In genomic region chr12:88944403-88944802, GRCh38 we compare ENCODE assay signal across 12 cellular contexts.
A peak's percentile ranks its signal among the peaks of the same experiment; 100 is the strongest.
DNase-seq lines count a peak whose midpoint lies in the region; ATAC-seq and TF ChIP-seq lines count a peak whose summit lies in the region.
"Had no signal": no experiment of that assay in that cellular context is flagged by ENCODE, and none has a peak within 500 bp of the region (broad histone marks: within the 10 kb centered on the region; RNA-seq: fewer than 3 reads in every experiment).

No MANE protein-coding gene starts in this region.

- no peaks in the 10 kb centered on the region for H3K79me2 ChIP-seq in SK-N-SH (ENCODE audit: insufficient read depth)

- CTCF ChIA-PET in Caco-2 (lab: Charles Lee) = no interaction called here
- CTCF ChIA-PET in SK-N-SH (lab: Yijun Ruan, JAX) = no interaction called here

- POLR2A ChIA-PET in Caco-2 (lab: Charles Lee) = no interaction called here
- POLR2A ChIA-PET in SK-N-SH (lab: Yijun Ruan, JAX) = no interaction called here

- H3K27me3 ChIP-seq in Caco-2 (replicated peaks; ENCODE audit: control insufficient read depth, insufficient read depth, low read length) (no peaks in the 10 kb centered on the region), SK-N-SH (ENCODE audit: insufficient read depth) (no peaks in the 10 kb centered on the region)

- H3K4me1 Mint-ChIP-seq in Caco-2 (ENCODE audit: low read depth, unreplicated experiment) = peaks cover 56% of the 10 kb centered on the region

- peaks cover 6% of the 10 kb centered on the region for H3K36me3 Mint-ChIP-seq in Caco-2 (ENCODE audit: insufficient read depth, unreplicated experiment)

- H3K27ac ChIP-seq in SK-N-SH (ENCODE audit: low read depth in 2 of 2, low read length in 1 of 2) = no peak overlapping the region

- H3K27me3 Mint-ChIP-seq in Caco-2 (ENCODE audit: insufficient read depth, unreplicated experiment) = no peaks in the 10 kb centered on the region
- H3K27me3 Mint-ChIP-seq: dendritic cell treated with granulocyte-macrophage colony-stimulating factor and Interleukin-4, amounts not matched to agents 40 ng/mL and 50 ng/mL, for 4 days had no signal

- H4K20me1 ChIP-seq in SK-N-SH (ENCODE audit: insufficient read depth) = no peaks in the 10 kb centered on the region

- no peaks in the 10 kb centered on the region for H3K9me2 ChIP-seq in SK-N-SH

- peak overlapping the region; percentile 20 for H3K4me3 Mint-ChIP-seq in Caco-2 (ENCODE audit: unreplicated experiment)
- H3K4me3 Mint-ChIP-seq: CD4-positive, alpha-beta T cell; dendritic cell treated with granulocyte-macrophage colony-stimulating factor and Interleukin-4, amounts not matched to agents 40 ng/mL and 50 ng/mL, for 4 days had no signal

- H3K4me1 ChIP-seq in Caco-2 = peaks cover 42% of the 10 kb centered on the region
- H3K4me1 ChIP-seq in SK-N-SH (ENCODE audit: control insufficient read depth in 1 of 2, insufficient read depth in 2 of 2, low read depth in 1 of 2, low read length in 1 of 2) = peaks cover 3 to 5% of the 10 kb centered on the region in 2 experiments; a peak in 2 of 4 replicates

- peaks cover 5% of the 10 kb centered on the region for H3K9me3 ChIP-seq in Caco-2
- no peaks in the 10 kb centered on the region for H3K9me3 ChIP-seq in SK-N-SH

- TF ChIP-seq RAD21 in SK-N-SH (IDR thresholded peaks at IDR 0.05; ENCODE audit: low read length) = no peak

- no peak overlapping the region for H2AFZ ChIP-seq in SK-N-SH (ENCODE audit: low read depth)

- no peak overlapping the region for H3K4me2 ChIP-seq in SK-N-SH

- no peak overlapping the region for H3K4me3 ChIP-seq in Caco-2 (ENCODE audit: low read depth, low read length)
- no peak overlapping the region for H3K4me3 ChIP-seq in SK-N-SH (ENCODE audit: low read depth in 2 of 2, low read length in 1 of 2)

- no peak overlapping the region for H3K9ac ChIP-seq in SK-N-SH

- peak; percentile 64 for ATAC-seq in HG03432 (IDR thresholded peaks at IDR 0.05; ENCODE audit: unreplicated experiment)
- no peak for ATAC-seq in GM18867 (IDR thresholded peaks at IDR 0.05; ENCODE audit: unreplicated experiment)
- no peak for ATAC-seq in HG02970 (IDR thresholded peaks at IDR 0.05; ENCODE audit: low FRiP score, unreplicated experiment)

- peak overlapping the region; percentile 79 for H3K27ac Mint-ChIP-seq in Caco-2 (ENCODE audit: unreplicated experiment)
- H3K27ac Mint-ChIP-seq: CD4-positive, alpha-beta T cell; dendritic cell treated with granulocyte-macrophage colony-stimulating factor and Interleukin-4, amounts not matched to agents 40 ng/mL and 50 ng/mL, for 4 days had no signal

- TF ChIP-seq EP300 in SK-N-SH (IDR thresholded peaks at IDR 0.05; ENCODE audit: borderline replicate concordance in 1 of 2, low read depth in 1 of 2, low read length in 1 of 2) = no peak; a peak in 1 of 4 replicates

- no peaks in the 10 kb centered on the region for H3F3A ChIP-seq in SK-N-SH (replicated peaks; ENCODE audit: insufficient read depth)

- DNase-seq in Caco-2 = no peak
- DNase-seq in SK-N-SH = no peak
- peak; percentile 34 for DNase-seq in glomerular visceral epithelial cell (ENCODE audit: extremely low spot score)
- no peak for DNase-seq in activated naive CD4-positive, alpha-beta T cell treated with Interleukin-2 at 50 U/mL for 16 hours
- no peak for DNase-seq in mesenteric fat pad (ENCODE audit: low spot score)
- DNase-seq: activated CD4-positive, alpha-beta T cell treated with anti-CD3 and anti-CD28 coated beads for 1 hour; activated gamma-delta T cell; CD4-positive, alpha-beta T cell had no signal

- intact Hi-C loops in Caco-2 (cut with micrococcal nuclease; ENCODE audit: unreplicated experiment) = no loop called here

- peaks cover 24% of the 10 kb centered on the region for H3K9me3 Mint-ChIP-seq in Caco-2 (ENCODE audit: unreplicated experiment)
- H3K9me3 Mint-ChIP-seq: CD4-positive, alpha-beta T cell; dendritic cell treated with granulocyte-macrophage colony-stimulating factor and Interleukin-4, amounts not matched to agents 40 ng/mL and 50 ng/mL, for 4 days had no signal

- no TSS peak for BruUV-seq in Caco-2 (replicated peaks; lab: Mats Ljungman, UMichigan)

- TF ChIP-seq CTCF in Caco-2 (IDR thresholded peaks at IDR 0.05; ENCODE audit: insufficient read depth in 1 of 2, low read depth in 1 of 2, low read length in 1 of 2, severe bottlenecking in 1 of 2, unreplicated experiment in 1 of 2) (no peak), SK-N-SH (IDR thresholded peaks at IDR 0.05) (no peak)

- 49% methylated on average over 3 of the region's 3 CpGs for WGBS in SK-N-SH (ENCODE audit: low lambda C conversion rate)

- no peaks in the 10 kb centered on the region; the same call in 1 of the 2 replicates for H3K36me3 ChIP-seq in Caco-2 (ENCODE audit: control insufficient read depth, insufficient read depth, low read length)
- H3K36me3 ChIP-seq in SK-N-SH (replicated peaks in 1 of 2; ENCODE audit: control insufficient read depth in 1 of 2, insufficient read depth in 2 of 2, low read length in 1 of 2) = no peaks in the 10 kb centered on the region

TF ChIP-seq in SK-N-SH, 30 proteins besides CTCF, POLR2A, EP300 and RAD21:
- TF ChIP-seq FOSL2 (IDR thresholded peaks at IDR 0.05; ENCODE audit: borderline replicate concordance, low read depth) (peak; percentile 52; the same call in 1 of the 2 replicates), TCF12 (IDR thresholded peaks at IDR 0.05) (0 out of 2 replicates have a peak, but pooled peaks have one; percentile 7), USF1 (IDR thresholded peaks at IDR 0.05; ENCODE audit: borderline replicate concordance, low read depth) (no peak)
TF ChIP-seq in SK-N-SH: peak in this region for 2.
